ENCODE assay signal across 1 cellular context in genomic region chr1:228082260-228082974, GRCh38.
A peak's percentile ranks its signal among the peaks of the same experiment; 100 is the strongest.
TF ChIP-seq lines count a peak whose summit lies in the region.

Gene ARF1 (plus strand): TSS chr1:228082708. CDS start chr1:228097115, 14,407 bp downstream.

TF ChIP-seq in K562, 482 proteins besides CTCF, POLR2A, EP300 and RAD21 (continued from another document and continues in another):
- no peak for TF ChIP-seq CLOCK (CRISPR knock-in tag; IDR thresholded peaks at IDR 0.05; ENCODE audit: borderline replicate concordance)
- 0 out of 2 replicates have a peak, but pooled peaks have one; percentile 76 for TF ChIP-seq PTBP1 (IDR thresholded peaks at IDR 0.05; ENCODE audit: low read depth, low read length)
- TF ChIP-seq DEAF1 (CRISPR knock-in tag; IDR thresholded peaks at IDR 0.05): 0 out of 2 replicates have a peak, but pooled peaks have one; percentile 7
- TF ChIP-seq MTA1 (IDR thresholded peaks at IDR 0.05; ENCODE audit: borderline replicate concordance): no peak
- peak; percentile 73; the same call in 1 of the 2 replicates for TF ChIP-seq NR4A1 (CRISPR knock-in tag; IDR thresholded peaks at IDR 0.05)
- TF ChIP-seq NR4A1 (tag; IDR thresholded peaks at IDR 0.05): peak; percentile 50
- no peak for TF ChIP-seq NFE2 (IDR thresholded peaks at IDR 0.05; ENCODE audit: low read depth)
- no peak for TF ChIP-seq ZZZ3 (IDR thresholded peaks at IDR 0.05)
- no peak for TF ChIP-seq STAT5B (CRISPR knock-in tag; IDR thresholded peaks at IDR 0.05)
- no peak for TF ChIP-seq RUNX1 (IDR thresholded peaks at IDR 0.05; ENCODE audit: low read depth)
- 0 out of 2 replicates have a peak, but pooled peaks have one; percentile 36 for TF ChIP-seq TCFL5 (CRISPR knock-in tag; conservative IDR thresholded peaks at IDR 0.05)
- no peak for TF ChIP-seq NFRKB (IDR thresholded peaks at IDR 0.05; ENCODE audit: low read depth)
- no peak for TF ChIP-seq GTF2A2 (tag; IDR thresholded peaks at IDR 0.05)
- peak; percentile 91 for TF ChIP-seq E2F6 (IDR thresholded peaks at IDR 0.05; ENCODE audit: borderline replicate concordance in 1 of 2, extremely low read depth in 1 of 2, insufficient read depth in 1 of 2, insufficient read length in 1 of 2, low read depth in 1 of 2, low read length in 1 of 2, poor library complexity in 1 of 2, severe bottlenecking in 1 of 2)
- no peak for TF ChIP-seq POLR2AphosphoS2 (IDR thresholded peaks at IDR 0.05; ENCODE audit: low read length)
- TF ChIP-seq MYNN (IDR thresholded peaks at IDR 0.05): peak; percentile 11; the same call in 1 of the 2 replicates
- no peak for TF ChIP-seq MYNN (CRISPR knock-in tag; IDR thresholded peaks at IDR 0.05)
- TF ChIP-seq IRF9 (tag; IDR thresholded peaks at IDR 0.05): no peak
- no peak for TF ChIP-seq FOS (IDR thresholded peaks at IDR 0.05; ENCODE audit: extremely low read depth, insufficient read length)
- TF ChIP-seq ZNF277 (CRISPR knock-in tag; IDR thresholded peaks at IDR 0.05; ENCODE audit: borderline replicate concordance): no peak
- 0 out of 2 replicates have a peak, but pooled peaks have one; percentile 28 for TF ChIP-seq ZNF740 (CRISPR knock-in tag; IDR thresholded peaks at IDR 0.05)
- TF ChIP-seq ZNF740 (tag; IDR thresholded peaks at IDR 0.05): no peak
- no peak for TF ChIP-seq ZNF507 (tag; conservative IDR thresholded peaks at IDR 0.05)
- peak; percentile 78 for TF ChIP-seq HCFC1 (IDR thresholded peaks at IDR 0.05; ENCODE audit: low read depth, low read length)
- TF ChIP-seq POLR3G (IDR thresholded peaks at IDR 0.05; ENCODE audit: extremely low read depth, insufficient read length, insufficient replicate concordance): no peak
- TF ChIP-seq MCM7 (IDR thresholded peaks at IDR 0.05): no peak
- no peak for TF ChIP-seq HNRNPH1 (optimal IDR thresholded peaks at IDR 0.05; ENCODE audit: low read depth, low read length)
- no peak for TF ChIP-seq BRCA1 (IDR thresholded peaks at IDR 0.05)
- TF ChIP-seq BRCA1 (CRISPR knock-in tag; IDR thresholded peaks at IDR 0.05): no peak
- TF ChIP-seq TGIF2 (CRISPR knock-in tag; IDR thresholded peaks at IDR 0.05): peak; percentile 90; the same call in 1 of the 2 replicates
- peak; percentile 87 for TF ChIP-seq ZNF592 (IDR thresholded peaks at IDR 0.05)
- peak; percentile 69 for TF ChIP-seq SIN3B (IDR thresholded peaks at IDR 0.05; ENCODE audit: low read depth)
- TF ChIP-seq PCBP2 (IDR thresholded peaks at IDR 0.05; ENCODE audit: low read depth, low read length, poor library complexity, severe bottlenecking): no peak
- no peak for TF ChIP-seq ZNF224 (CRISPR knock-in tag; IDR thresholded peaks at IDR 0.05)
- peak; percentile 2; the same call in 1 of the 2 replicates for TF ChIP-seq SMC3 (conservative IDR thresholded peaks at IDR 0.05; ENCODE audit: insufficient read depth, low read depth, low read length)
- TF ChIP-seq ZKSCAN8 (CRISPR knock-in tag; IDR thresholded peaks at IDR 0.05): no peak
- TF ChIP-seq PCBP1 (IDR thresholded peaks at IDR 0.05; ENCODE audit: low read depth, low read length, poor library complexity, severe bottlenecking): peak; percentile 89
- no peak for TF ChIP-seq MCM5 (IDR thresholded peaks at IDR 0.05; ENCODE audit: low read depth)
- no peak for TF ChIP-seq CC2D1A (IDR thresholded peaks at IDR 0.05)
- peak; percentile 93 for TF ChIP-seq HNRNPLL (IDR thresholded peaks at IDR 0.05; ENCODE audit: low read depth, low read length, poor library complexity, severe bottlenecking)
- no peak for TF ChIP-seq KDM4B (IDR thresholded peaks at IDR 0.05; ENCODE audit: borderline replicate concordance in 2 of 2, low read depth in 1 of 2)
- TF ChIP-seq SUPT5H (IDR thresholded peaks at IDR 0.05): peak; percentile 81
- peak; percentile 78; the same call in 1 of the 2 replicates for TF ChIP-seq HDAC2 (IDR thresholded peaks at IDR 0.05)
- no peak for TF ChIP-seq GABPB2 (CRISPR knock-in tag; conservative IDR thresholded peaks at IDR 0.05)
- no peak for TF ChIP-seq ZNF830 (CRISPR knock-in tag; IDR thresholded peaks at IDR 0.05)
- peak; percentile 11 to 64; a peak in 1 of 4 replicates for TF ChIP-seq FOXA3 (CRISPR knock-in tag; conservative IDR thresholded peaks at IDR 0.05 in 1 of 2, IDR thresholded peaks at IDR 0.05 in 1 of 2)
- no peak for TF ChIP-seq ZBTB5 (IDR thresholded peaks at IDR 0.05)
- no peak for TF ChIP-seq SMARCA4 (IDR thresholded peaks at IDR 0.05)
- TF ChIP-seq TAF1 (IDR thresholded peaks at IDR 0.05; ENCODE audit: control insufficient read depth, extremely low read depth, insufficient read depth, low read length, severe bottlenecking): peak; percentile 96
- TF ChIP-seq JUND (IDR thresholded peaks at IDR 0.05; ENCODE audit: borderline replicate concordance, low read depth, low read length): peak; percentile 81
- TF ChIP-seq JUND (tag; IDR thresholded peaks at IDR 0.05; ENCODE audit: borderline replicate concordance, low read depth, low read length): no peak; the same call in 2 of the 3 replicates
- TF ChIP-seq SFPQ (IDR thresholded peaks at IDR 0.05; ENCODE audit: low read depth, low read length): no peak
- no peak for TF ChIP-seq FOXK1 (CRISPR knock-in tag; IDR thresholded peaks at IDR 0.05; ENCODE audit: borderline replicate concordance)
- peak; percentile 41; the same call in 1 of the 2 replicates for TF ChIP-seq ZNF134 (CRISPR knock-in tag; conservative IDR thresholded peaks at IDR 0.05)
- no peak for TF ChIP-seq TOE1 (IDR thresholded peaks at IDR 0.05; ENCODE audit: borderline replicate concordance)
- TF ChIP-seq TOE1 (CRISPR knock-in tag; IDR thresholded peaks at IDR 0.05; ENCODE audit: borderline replicate concordance, low read depth): 0 out of 2 replicates have a peak, but pooled peaks have one; percentile 72
